Comparison of ENCODE assay signal across 8 cellular contexts in the genomic region with DNA sequence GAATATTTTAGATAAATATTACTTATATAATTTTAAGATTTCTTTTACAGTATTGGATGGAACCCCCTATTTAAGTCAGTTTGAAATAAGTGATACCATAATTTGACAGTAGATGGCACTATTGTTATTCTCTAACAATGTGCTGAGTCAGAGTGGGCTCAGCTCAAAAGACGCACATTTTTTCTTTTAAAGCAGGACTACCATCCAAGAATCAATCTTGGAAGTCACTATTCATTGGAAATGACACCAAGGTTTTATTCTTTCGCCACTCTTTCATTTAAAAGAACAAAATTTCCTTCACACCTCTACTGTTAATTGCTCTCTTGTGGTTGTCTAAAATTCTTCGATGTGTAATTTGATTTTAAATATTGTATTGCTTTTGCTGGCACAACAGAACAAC. TPM values are rescaled to one million over a fixed set of nuclear protein-coding genes. Genes with fewer than 3 reads are reported as not detected.
DNase-seq lines count a peak whose midpoint lies in the region; ATAC-seq and TF ChIP-seq lines count a peak whose summit lies in the region.

No MANE protein-coding gene starts in this region.

- peaks cover 0 to 48% (median 0%) of the 10 kb centered on the region in 3 donors for H3K4me1 ChIP-seq in esophagus squamous epithelium

- peak; percentile 63 for ATAC-seq in Right ventricle myocardium inferior
- peak; percentile 68 to 75 (median 72) for ATAC-seq in natural killer cell

- H3K27ac Mint-ChIP-seq in natural killer cell = no peak overlapping the region

- no peak overlapping the region for H3K27ac ChIP-seq in esophagus squamous epithelium

- intact Hi-C loops in Right ventricle myocardium inferior (cut with DNase I) (no loop called here), cardiac septum (cut with DNase I) (loop anchor here (10.0 kb wide), 1 partner anchor 683 kb away; no protein-coding TSS in a partner anchor), esophagus squamous epithelium (cut with DNase I) (no loop called here), natural killer cell (cut with micrococcal nuclease) (loop anchor here (5.0 to 10.0 kb wide), 3 partner anchors 564 to 1583 kb away; no protein-coding TSS in a partner anchor)

- no peak for TF ChIP-seq POLR2A in esophagus squamous epithelium (IDR thresholded peaks at IDR 0.05)

- 20 to 24% methylated on average over 3 of the region's 3 CpGs for WGBS in esophagus squamous epithelium, 2 donors

- H3K36me3 ChIP-seq in esophagus squamous epithelium = no peaks in the 10 kb centered on the region

- no peak overlapping the region for H3K4me3 Mint-ChIP-seq in natural killer cell

- no peak overlapping the region for H3K4me3 ChIP-seq in HFF-Myc (replicated peaks; ENCODE audit: low read depth, low read length)
- no peak overlapping the region for H3K4me3 ChIP-seq in esophagus squamous epithelium

- peaks cover 3 to 14% of the 10 kb centered on the region in 2 donors for H3K27me3 Mint-ChIP-seq in natural killer cell (ENCODE audit: low read depth in 2 of 2)

- TF ChIP-seq CTCF in HFF-Myc (IDR thresholded peaks at IDR 0.05; ENCODE audit: low read depth, low read length, missing control alignments) = no peak
- peak; percentile 48 to 74 (median 60) for TF ChIP-seq CTCF in esophagus squamous epithelium (IDR thresholded peaks at IDR 0.05)
- TF ChIP-seq CTCF in natural killer cell (IDR thresholded peaks at IDR 0.05) = peak; percentile 85

- no peaks in the 10 kb centered on the region for H3K27me3 ChIP-seq in esophagus squamous epithelium

- no peaks in the 10 kb centered on the region for H3K36me3 Mint-ChIP-seq in natural killer cell

- no peaks in the 10 kb centered on the region for H3K9me3 ChIP-seq in esophagus squamous epithelium

- DNase-seq in Right ventricle myocardium inferior (ENCODE audit: missing footprints) (no peak), cardiac septum (ENCODE audit: low spot score) (no peak), HFF-Myc (ENCODE audit: extremely low read depth, low read depth) (peak; percentile 56), M059J (ENCODE audit: low read depth) (peak; percentile 57), SHP77 treated with DMSO at 0.1 percent for 48 hours (lab: John Stamatoyannopoulos, UW) (peak; percentile 54), esophagus squamous epithelium (lab: John Stamatoyannopoulos, UW) (no peak), natural killer cell (no peak), activated gamma-delta T cell treated with Interleukin-2 at 50 U/mL for 16 hours (no peak)

- H3K9me3 Mint-ChIP-seq in natural killer cell = no peaks in the 10 kb centered on the region

- H3K4me1 Mint-ChIP-seq in natural killer cell = peaks cover 0 to 5% of the 10 kb centered on the region in 2 donors

RNA-seq across cellular contexts. Expression of a gene that starts 32.6 kb away (rescaled TPM):
- total RNA-seq in Right ventricle myocardium inferior = 16.6 TPM
- total RNA-seq in cardiac septum = 22.8 TPM
- total RNA-seq in M059J (2014; rRNA removed; shearing (Covaris generic)) = 20.8 and 37.8 TPM in 2 replicates
- 10 to 100 TPM; 14.1 to 43.1 (median 30.2) TPM for total RNA-seq in esophagus squamous epithelium
- 1 to 10 TPM; 3.5 to 5.8 (median 4.0) TPM for total RNA-seq in natural killer cell

Comparison
In these comparisons a context has a peak if more than half of its experiments do, and no peak if none do; other contexts are left out.
1. intact Hi-C loops: an anchor here in cardiac septum (10.0 kb wide) and natural killer cell (5.0 to 10.0 kb wide); none called in Right ventricle myocardium inferior and esophagus squamous epithelium.
2. DNase-seq: peak in HFF-Myc (single experiment), M059J (single experiment) and SHP77 treated with DMSO at 0.1 percent for 48 hours (single experiment); none in Right ventricle myocardium inferior (single experiment), cardiac septum (single experiment), esophagus squamous epithelium (single experiment), natural killer cell (single experiment) and activated gamma-delta T cell treated with Interleukin-2 at 50 U/mL for 16 hours (single experiment).